In genomic region chr6:21998539-21998938, GRCh38 we compare ENCODE assay signal across 1 cellular context.
TF ChIP-seq lines count a peak whose summit lies in the region.

No MANE protein-coding gene starts in this region.

TF ChIP-seq in GM23338, 12 proteins besides CTCF, POLR2A, EP300 and RAD21 (continued from another document):
- TF ChIP-seq ZNF462 (CRISPR knock-in tag; IDR thresholded peaks at IDR 0.05) (no peak), JUNB (IDR thresholded peaks at IDR 0.05; ENCODE audit: unreplicated experiment) (no peak), ZNF331 (CRISPR knock-in tag; IDR thresholded peaks at IDR 0.05; ENCODE audit: low read depth) (no peak), STAT1 (IDR thresholded peaks at IDR 0.05; ENCODE audit: unreplicated experiment) (no peak), REST (IDR thresholded peaks at IDR 0.05; ENCODE audit: unreplicated experiment) (no peak), ZNF114 (CRISPR knock-in tag; IDR thresholded peaks at IDR 0.05) (no peak), CREB1 (CRISPR knock-in tag; IDR thresholded peaks at IDR 0.05; ENCODE audit: low read depth) (no peak), ETS1 (IDR thresholded peaks at IDR 0.05) (no peak)
TF ChIP-seq in GM23338: peak in this region for 0.
